In genomic region chr7:22715969-22716368, GRCh38 we compare ENCODE assay signal across 1 cellular context.
TF ChIP-seq lines count a peak whose summit lies in the region.

No MANE protein-coding gene starts in this region.

TF ChIP-seq in IMR-90, 13 proteins besides CTCF, POLR2A, EP300 and RAD21:
- no peak for TF ChIP-seq RFX5 (IDR thresholded peaks at IDR 0.05; ENCODE audit: low read depth, low read length)
- TF ChIP-seq NFE2L2 (IDR thresholded peaks at IDR 0.05; ENCODE audit: low read depth, low read length) = no peak
- no peak for TF ChIP-seq MXI1 (IDR thresholded peaks at IDR 0.05; ENCODE audit: borderline replicate concordance, low read depth, low read length)
- no peak for TF ChIP-seq FOS (IDR thresholded peaks at IDR 0.05; ENCODE audit: low read depth, low read length)
- no peak for TF ChIP-seq CEBPB (IDR thresholded peaks at IDR 0.05; ENCODE audit: low read depth, low read length)
- TF ChIP-seq ELK1 (IDR thresholded peaks at IDR 0.05; ENCODE audit: borderline replicate concordance, low read depth, low read length) = no peak
- TF ChIP-seq CHD1 (IDR thresholded peaks at IDR 0.05; ENCODE audit: low read depth, low read length) = no peak
- no peak for TF ChIP-seq RCOR1 (IDR thresholded peaks at IDR 0.05; ENCODE audit: insufficient replicate concordance, low read length)
- TF ChIP-seq BHLHE40 (IDR thresholded peaks at IDR 0.05; ENCODE audit: low read depth, low read length) = no peak
- TF ChIP-seq SMC3 (IDR thresholded peaks at IDR 0.05; ENCODE audit: low read depth, low read length) = no peak
TF ChIP-seq in IMR-90: peak in this region for 0.
